ENCODE assay signal across 8 cellular contexts in the genomic region with DNA sequence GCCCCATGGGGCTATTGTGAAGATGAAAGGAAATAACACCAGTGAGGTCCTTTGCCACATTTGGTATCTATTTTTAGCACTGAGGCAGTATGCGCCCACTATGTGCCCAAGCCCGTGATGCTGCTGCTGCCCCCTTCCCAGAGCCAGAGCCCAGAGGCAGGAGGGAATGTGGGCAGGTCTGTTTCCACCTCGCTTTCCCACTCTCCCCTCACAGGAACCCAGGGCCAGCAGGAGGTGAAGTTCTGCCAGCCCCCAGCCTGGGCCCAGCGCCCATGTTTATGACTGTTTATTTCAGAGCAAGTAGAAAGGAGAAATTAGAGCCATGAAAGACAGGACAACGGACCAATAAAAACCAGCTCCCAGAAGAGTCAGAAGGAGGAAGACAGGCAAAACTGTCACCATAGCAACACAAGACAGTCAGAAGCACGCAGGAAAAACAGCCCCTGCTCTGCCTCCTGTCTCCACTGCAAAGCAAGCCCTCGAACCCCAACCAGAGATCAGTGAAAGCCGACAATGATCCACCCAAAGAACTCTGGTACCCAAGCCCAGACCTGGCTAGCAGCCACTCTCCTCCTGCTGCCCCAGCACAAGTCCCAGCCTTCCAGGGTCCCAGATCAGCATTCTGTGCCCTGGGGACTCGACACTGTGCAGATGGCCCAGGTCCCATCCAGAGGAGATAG. TPM values are rescaled to one million over a fixed set of nuclear protein-coding genes. Genes with fewer than 3 reads are reported as not detected.
DNase-seq lines count a peak whose midpoint lies in the region; ATAC-seq and TF ChIP-seq lines count a peak whose summit lies in the region.

No MANE protein-coding gene starts in this region.

- H3K4me1 ChIP-seq in ascending aorta = peaks cover 0 to 12% of the 10 kb centered on the region in 2 donors

- H3K36me3 ChIP-seq in ascending aorta = no peaks in the 10 kb centered on the region

- ATAC-seq in GM21390 (IDR thresholded peaks at IDR 0.05; ENCODE audit: unreplicated experiment) (no peak), GM19023 (IDR thresholded peaks at IDR 0.05; ENCODE audit: unreplicated experiment) (no peak)

- DNase-seq in DMS79 treated with DMSO at 0.1 percent for 48 hours (lab: John Stamatoyannopoulos, UW) = peak; percentile 67
- peak; percentile 70 for DNase-seq in LNCaP clone FGC (ENCODE audit: low read depth)
- DNase-seq in ascending aorta (ENCODE audit: low spot score in 2 of 2) = peak in 1 of 2 donors; percentile 78
- peak; percentile 31 for DNase-seq in hepatic stellate cell (ENCODE audit: low spot score)
- peak; percentile 71 for DNase-seq in renal cortical epithelial cell (ENCODE audit: low read depth)
- no peak for DNase-seq in HK-2 (ENCODE audit: unreplicated experiment)

- intact Hi-C loops in ascending aorta (cut with DNase I) = no loop called here

- peak overlapping the region; percentile 58 to 66 for H3K27ac ChIP-seq in ascending aorta

- H3K4me3 ChIP-seq in LNCaP clone FGC (ENCODE audit: low read depth, low read length) = no peak overlapping the region
- peak overlapping the region; percentile 66 to 67 for H3K4me3 ChIP-seq in ascending aorta

- no peaks in the 10 kb centered on the region for H3K27me3 ChIP-seq in ascending aorta

- TF ChIP-seq CTCF in LNCaP clone FGC (IDR thresholded peaks at IDR 0.05; ENCODE audit: control insufficient read depth, extremely low read depth, insufficient read depth) = no peak
- no peak for TF ChIP-seq CTCF in ascending aorta (IDR thresholded peaks at IDR 0.05)

- no peaks in the 10 kb centered on the region for H3K9me3 ChIP-seq in ascending aorta

RNA-seq across cellular contexts. Expression of gene CYRIA, which starts 1.4 kb away (rescaled TPM):
- total RNA-seq in ascending aorta (7.1 TPM), renal cortical epithelial cell (9.2 and 11.6 TPM in 2 replicates)
